Comparison of ENCODE assay signal across 21 cellular contexts in the genomic region with DNA sequence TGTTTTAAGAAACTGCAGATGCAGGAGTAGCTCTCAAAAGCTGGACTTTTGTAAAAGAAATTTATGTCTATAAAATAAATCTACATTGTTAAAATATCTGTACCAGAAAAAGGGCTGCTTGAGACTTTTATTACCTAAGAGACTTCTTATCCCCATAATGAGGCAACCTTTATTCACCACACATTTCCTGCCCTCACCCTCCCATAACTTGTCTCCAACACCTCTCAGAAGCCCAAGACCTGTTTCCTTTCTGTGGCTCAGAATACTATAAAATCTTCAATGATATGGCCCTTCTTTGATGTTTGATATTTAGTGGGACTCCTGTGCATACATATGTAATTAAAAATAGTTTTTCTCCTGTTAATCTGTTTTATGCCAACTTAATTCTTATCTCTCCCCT.
"Had no signal": no experiment of that assay in that cellular context is flagged by ENCODE, and none has a peak within 500 bp of the region (broad histone marks: within the 10 kb centered on the region; RNA-seq: fewer than 3 reads in every experiment).

No MANE protein-coding gene starts in this region.

- H3K36me3 ChIP-seq: esophagus muscularis mucosa, gastrocnemius medialis, heart right ventricle, left ventricle myocardium inferior, lower lobe of right lung, neural progenitor cell, ovary, right atrium auricular region, sigmoid colon had no signal

- H3K9me3 ChIP-seq: esophagus muscularis mucosa, gastrocnemius medialis, heart right ventricle, lower lobe of right lung, ovary, right atrium auricular region, sigmoid colon had no signal

- H3K36me3 Mint-ChIP-seq: mesothelial cell of epicardium; natural killer cell treated with Interleukin-12 subunit alpha and Interleukin-12 subunit beta and Interleukin-15 and Interleukin-18, amount 100 ng/mL, for 72 hours; neural progenitor cell had no signal

- H3K4me1 Mint-ChIP-seq: memory B cell, neural progenitor cell had no signal

- H3K9me3 Mint-ChIP-seq: natural killer cell treated with Interleukin-12 subunit alpha and Interleukin-12 subunit beta and Interleukin-15 and Interleukin-18, amount 100 ng/mL, for 72 hours; neural progenitor cell had no signal

- H3K4me3 ChIP-seq: esophagus muscularis mucosa, gastrocnemius medialis, heart right ventricle, left ventricle myocardium inferior, lower lobe of right lung, neural progenitor cell, ovary, right atrium auricular region, sigmoid colon, skin epidermis had no signal

- H3K27ac ChIP-seq: epithelial cell of prostate, esophagus muscularis mucosa, gastrocnemius medialis, heart right ventricle, left ventricle myocardium inferior, lower lobe of right lung, neural progenitor cell, ovary, right atrium auricular region, sigmoid colon, skin epidermis had no signal

- H3K4me3 Mint-ChIP-seq: memory B cell; mesothelial cell of epicardium; natural killer cell treated with Interleukin-12 subunit alpha and Interleukin-12 subunit beta and Interleukin-15 and Interleukin-18, amount 100 ng/mL, for 72 hours; neural progenitor cell had no signal

- H3K27ac Mint-ChIP-seq: memory B cell; mesothelial cell of epicardium; natural killer cell treated with Interleukin-12 subunit alpha and Interleukin-12 subunit beta and Interleukin-15 and Interleukin-18, amount 100 ng/mL, for 72 hours; neural progenitor cell had no signal

- H3K27me3 ChIP-seq: esophagus muscularis mucosa, gastrocnemius medialis, heart right ventricle, neural progenitor cell, ovary, right atrium auricular region, sigmoid colon had no signal

- H3K4me1 ChIP-seq: esophagus muscularis mucosa, gastrocnemius medialis, heart right ventricle, left ventricle myocardium inferior, lower lobe of right lung, neural progenitor cell, right atrium auricular region, sigmoid colon had no signal

- H3K4me2 ChIP-seq: neural progenitor cell had no signal

- H3K9ac ChIP-seq: neural progenitor cell had no signal

- H2AFZ ChIP-seq: neural progenitor cell had no signal

- ATAC-seq: gastrocnemius medialis; heart right ventricle; lower lobe of right lung; natural killer cell treated with Interleukin-12 subunit alpha and Interleukin-12 subunit beta and Interleukin-15 and Interleukin-18, amount 100 ng/mL, for 72 hours had no signal

- DNase-seq: effector memory CD4-positive, alpha-beta T cell; gastrocnemius medialis; heart right ventricle; hypothalamus; left ventricle myocardium inferior; lower lobe of right lung; nucleus accumbens; ovary; sigmoid colon; stimulated activated CD4-positive, alpha-beta T cell treated with anti-CD3 and anti-CD28 coated beads, Interleukin-12 subunit alpha, Interleukin-12 subunit beta, amount 100 ng/mL, for 4 hours; stimulated activated CD4-positive, alpha-beta T cell treated with anti-CD3 and anti-CD28 coated beads, Interleukin-2, amount 100 ng/mL, for 48 hours; stimulated activated naive CD4-positive, alpha-beta T cell treated with Interleukin-2 at 50 U/mL for 16 hours; trophoblast cell had no signal
